13 cellular contexts compared by ENCODE assay signal in genomic region chr12:39616251-39616650, GRCh38.
A peak's percentile ranks its signal among the peaks of the same experiment; 100 is the strongest.
DNase-seq lines count a peak whose midpoint lies in the region; ATAC-seq lines count a peak whose summit lies in the region.
"Had no signal": no experiment of that assay in that cellular context is flagged by ENCODE, and none has a peak within 500 bp of the region (broad histone marks: within the 10 kb centered on the region; RNA-seq: fewer than 3 reads in every experiment).

No MANE protein-coding gene starts in this region.

- H3K27me3 Mint-ChIP-seq in stimulated activated naive CD8-positive, alpha-beta T cell treated with anti-CD3 and anti-CD28 coated beads, Interleukin-15, Interleukin-2, amounts not matched to agents 100 ng/mL and 50 ng/mL, for 24 hours: no peaks in the 10 kb centered on the region

- H3K36me3 Mint-ChIP-seq in stimulated activated naive CD8-positive, alpha-beta T cell treated with anti-CD3 and anti-CD28 coated beads, Interleukin-15, Interleukin-2, amounts not matched to agents 100 ng/mL and 50 ng/mL, for 24 hours (ENCODE audit: low read depth): peaks cover 11% of the 10 kb centered on the region

- no peaks in the 10 kb centered on the region for H3K9me3 Mint-ChIP-seq in stimulated activated naive CD8-positive, alpha-beta T cell treated with anti-CD3 and anti-CD28 coated beads, Interleukin-15, Interleukin-2, amounts not matched to agents 100 ng/mL and 50 ng/mL, for 24 hours

- H3K27ac ChIP-seq in substantia nigra (ENCODE audit: low read depth, low read length, poor library complexity, severe bottlenecking): no peak overlapping the region
- H3K27ac ChIP-seq: epithelial cell of prostate had no signal

- H3K4me1 Mint-ChIP-seq in stimulated activated naive CD8-positive, alpha-beta T cell treated with anti-CD3 and anti-CD28 coated beads, Interleukin-15, Interleukin-2, amounts not matched to agents 100 ng/mL and 50 ng/mL, for 24 hours (ENCODE audit: low read depth): peaks cover 46% of the 10 kb centered on the region

- DNase-seq in stimulated activated naive CD8-positive, alpha-beta T cell treated with anti-CD3 and anti-CD28 coated beads, Interleukin-15, Interleukin-2, amounts not matched to agents 100 U/mL and 50 U/mL, for 24 hours: no peak
- peak; percentile 18 for DNase-seq in NCI-H524 treated with DMSO at 0.1 percent for 48 hours (lab: John Stamatoyannopoulos, UW)
- peak; percentile 61 for DNase-seq in cerebellar cortex (ENCODE audit: low spot score)
- no peak for DNase-seq in substantia nigra (lab: John Stamatoyannopoulos, UW)
- no peak for DNase-seq in OCI-M1 (lab: John Stamatoyannopoulos, UW)
- DNase-seq: activated gamma-delta T cell treated with Interleukin-2 at 50 U/mL for 16 hours; kidney; NCI-H2107; stimulated activated CD4-positive, alpha-beta T cell treated with anti-CD3 and anti-CD28 coated beads, Interleukin-2, amount 100 ng/mL, for 48 hours; SW 1271 had no signal

- H3K4me3 Mint-ChIP-seq in stimulated activated naive CD8-positive, alpha-beta T cell treated with anti-CD3 and anti-CD28 coated beads, Interleukin-15, Interleukin-2, amounts not matched to agents 100 ng/mL and 50 ng/mL, for 24 hours: peak overlapping the region; percentile 83

- no peak for ATAC-seq in stimulated activated naive CD8-positive, alpha-beta T cell treated with anti-CD3 and anti-CD28 coated beads, Interleukin-15, Interleukin-2, amounts not matched to agents 100 U/mL and 50 U/mL, for 24 hours
- ATAC-seq in GM18517 (IDR thresholded peaks at IDR 0.05; ENCODE audit: unreplicated experiment): no peak

- H3K27ac Mint-ChIP-seq in stimulated activated naive CD8-positive, alpha-beta T cell treated with anti-CD3 and anti-CD28 coated beads, Interleukin-15, Interleukin-2, amounts not matched to agents 100 ng/mL and 50 ng/mL, for 24 hours: peak overlapping the region; percentile 81

Comparison
In these comparisons a context has a peak if more than half of its experiments do, and no peak if none do; other contexts are left out.
1. DNase-seq: peak in NCI-H524 treated with DMSO at 0.1 percent for 48 hours (single experiment) and cerebellar cortex (single experiment); none in stimulated activated naive CD8-positive, alpha-beta T cell treated with anti-CD3 and anti-CD28 coated beads, Interleukin-15, Interleukin-2, amounts not matched to agents 100 U/mL and 50 U/mL, for 24 hours (single experiment), substantia nigra (0 of 49) and OCI-M1 (single experiment).